1 cellular context compared by ENCODE assay signal in genomic region chr3:13073976-13074375, GRCh38.
TF ChIP-seq lines count a peak whose summit lies in the region.

No MANE protein-coding gene starts in this region.

TF ChIP-seq in H1, 55 proteins besides CTCF, POLR2A, EP300 and RAD21:
- TF ChIP-seq KDM1A (IDR thresholded peaks at IDR 0.05; ENCODE audit: borderline replicate concordance, low read length) (no peak), ATF2 (IDR thresholded peaks at IDR 0.05; ENCODE audit: low read length) (no peak), RBBP5 (IDR thresholded peaks at IDR 0.05; ENCODE audit: borderline replicate concordance, low read depth, low read length) (no peak), CEBPB (IDR thresholded peaks at IDR 0.05; ENCODE audit: low read depth, low read length) (peak; percentile 84), SIRT6 (IDR thresholded peaks at IDR 0.05; ENCODE audit: low read length) (no peak), MAX (IDR thresholded peaks at IDR 0.05) (peak; percentile 75)
